ENCODE assay signal across 9 cellular contexts in the genomic region with DNA sequence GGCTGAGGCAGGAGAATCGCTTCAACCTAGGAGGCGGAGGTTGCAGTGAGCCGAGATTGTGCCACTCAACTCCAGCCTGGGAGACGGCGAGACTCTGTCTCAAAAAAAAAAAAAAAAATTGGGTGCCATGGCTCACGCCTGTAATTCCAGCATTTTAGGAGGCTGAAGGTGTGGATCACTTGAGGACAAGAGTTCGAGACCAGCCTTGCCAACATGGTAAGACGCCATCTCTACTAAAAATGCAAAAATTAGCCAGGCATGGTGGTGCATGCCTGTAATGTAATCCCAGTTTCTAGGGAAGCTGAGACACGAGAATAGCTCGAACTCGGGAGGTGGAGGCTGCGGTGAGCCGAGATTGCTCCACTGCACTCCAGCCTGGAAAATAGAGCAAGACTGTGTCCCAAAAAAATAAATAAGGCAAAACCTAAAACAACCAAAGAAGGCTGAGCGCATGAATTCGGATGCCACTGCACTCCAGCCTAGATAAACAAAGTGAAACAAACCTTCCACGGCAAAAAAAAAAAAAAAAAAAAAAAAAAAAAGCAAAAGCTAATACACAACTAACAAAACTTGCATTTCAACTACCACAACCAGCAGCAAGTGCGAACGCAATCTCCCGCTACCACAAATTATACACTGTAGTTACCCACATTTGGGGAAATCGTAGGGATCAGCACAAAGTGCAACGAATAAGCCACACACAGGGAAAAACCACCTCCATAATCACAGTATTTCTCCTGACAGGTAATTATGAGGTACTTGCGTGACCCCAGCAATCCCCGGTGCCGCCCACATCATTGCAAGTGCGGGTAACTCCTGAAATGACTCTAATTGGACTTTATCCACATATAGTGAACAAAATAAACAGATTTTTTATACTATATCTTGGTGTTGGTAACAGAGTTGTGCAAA. TPM values are rescaled to one million over a fixed set of nuclear protein-coding genes. Genes with fewer than 3 reads are reported as not detected.
DNase-seq lines count a peak whose midpoint lies in the region; ATAC-seq and TF ChIP-seq lines count a peak whose summit lies in the region.
"Had no signal": no experiment of that assay in that cellular context is flagged by ENCODE, and none has a peak within 500 bp of the region (broad histone marks: within the 10 kb centered on the region; RNA-seq: fewer than 3 reads in every experiment).

No MANE protein-coding gene starts in this region.

- no peak for DNase-seq in activated CD4-positive, CD25-positive, alpha-beta regulatory T cell (lab: John Stamatoyannopoulos, UW)
- DNase-seq in COLO829 (ENCODE audit: low spot score) (no peak), mesenteric fat pad (ENCODE audit: low spot score) (no peak)
- DNase-seq: islet precursor cell had no signal

- peak overlapping the region; percentile 35 for H3K9ac ChIP-seq in mucosa of stomach (ENCODE audit: low read length)

- peak; percentile 28 for ATAC-seq in activated T-helper 17 cell treated with anti-CD3 and anti-CD28 coated beads, Interleukin-2, amount 50 U/mL, for 72 hours (replicated peaks)
- no peak for ATAC-seq in HG03196 (IDR thresholded peaks at IDR 0.05; ENCODE audit: unreplicated experiment)

- CTCF ChIA-PET in HEK293 (lab: Yijun Ruan, JAX), result no interaction called here

- H3K9me3 Mint-ChIP-seq in activated T-helper 17 cell treated with anti-CD3 and anti-CD28 coated beads, Interleukin-2, amount 50 U/mL, for 72 hours, result no peaks in the 10 kb centered on the region

- H3K36me3 Mint-ChIP-seq in activated T-helper 17 cell treated with anti-CD3 and anti-CD28 coated beads, Interleukin-2, amount 50 U/mL, for 72 hours (ENCODE audit: low read depth), result no peaks in the 10 kb centered on the region

- H3K36me3 ChIP-seq in HEK293 (ENCODE audit: control insufficient read depth in 2 of 2, insufficient read depth in 1 of 2, low read length in 2 of 2) (no peaks in the 10 kb centered on the region), mucosa of stomach (ENCODE audit: control insufficient read depth, insufficient read depth, low read length) (no peaks in the 10 kb centered on the region)

- peaks cover 8% of the 10 kb centered on the region for H3K27me3 Mint-ChIP-seq in activated T-helper 17 cell treated with anti-CD3 and anti-CD28 coated beads, Interleukin-2, amount 50 U/mL, for 72 hours

- no peaks in the 10 kb centered on the region for H3K4me1 ChIP-seq in HEK293 (ENCODE audit: control insufficient read depth, insufficient read depth, low read length)
- H3K4me1 ChIP-seq in mucosa of stomach (ENCODE audit: control insufficient read depth, insufficient read depth, low read length), result no peaks in the 10 kb centered on the region

- H3K4me3 ChIP-seq in HEK293 (ENCODE audit: low read depth, low read length) (no peak overlapping the region), mucosa of stomach (ENCODE audit: low read length) (no peak overlapping the region)

- TF ChIP-seq CTCF in 22Rv1 (IDR thresholded peaks at IDR 0.05) (no peak), HEK293 (tag by site-specific recombination; IDR thresholded peaks at IDR 0.05) (no peak)

- peak overlapping the region; percentile 71 for H3K27ac Mint-ChIP-seq in activated T-helper 17 cell treated with anti-CD3 and anti-CD28 coated beads, Interleukin-2, amount 50 U/mL, for 72 hours

- peak overlapping the region; percentile 75 for H3K4me3 Mint-ChIP-seq in activated T-helper 17 cell treated with anti-CD3 and anti-CD28 coated beads, Interleukin-2, amount 50 U/mL, for 72 hours

- H3K9me3 ChIP-seq in HEK293 (ENCODE audit: control insufficient read depth, insufficient read depth, low read depth, low read length), result no peaks in the 10 kb centered on the region
- H3K9me3 ChIP-seq in mucosa of stomach (ENCODE audit: control insufficient read depth, low read length), result no peaks in the 10 kb centered on the region

- H3K4me1 Mint-ChIP-seq in activated T-helper 17 cell treated with anti-CD3 and anti-CD28 coated beads, Interleukin-2, amount 50 U/mL, for 72 hours, result peaks cover 10% of the 10 kb centered on the region

- no peaks in the 10 kb centered on the region for H3K27me3 ChIP-seq in mucosa of stomach (ENCODE audit: control insufficient read depth, insufficient read depth, low read length)

- POLR2A ChIA-PET in HEK293 (lab: Yijun Ruan, JAX), result interaction anchor here (0.6 to 1.1 kb wide), 3 partner anchors 16 to 35 kb away, joined by 3 to 4 read pairs (median 4); no protein-coding TSS in a partner anchor

- H3K27ac ChIP-seq in 22Rv1 (peak overlapping the region; percentile 92), HEK293 (ENCODE audit: extremely low read depth, low read depth, low read length) (no peak overlapping the region)

TF ChIP-seq in HEK293, 187 proteins besides CTCF, POLR2A, EP300 and RAD21:
- TF ChIP-seq SP7 (tag by site-specific recombination; IDR thresholded peaks at IDR 0.05), result peak; percentile 82
- TF ChIP-seq, protein P1, sequence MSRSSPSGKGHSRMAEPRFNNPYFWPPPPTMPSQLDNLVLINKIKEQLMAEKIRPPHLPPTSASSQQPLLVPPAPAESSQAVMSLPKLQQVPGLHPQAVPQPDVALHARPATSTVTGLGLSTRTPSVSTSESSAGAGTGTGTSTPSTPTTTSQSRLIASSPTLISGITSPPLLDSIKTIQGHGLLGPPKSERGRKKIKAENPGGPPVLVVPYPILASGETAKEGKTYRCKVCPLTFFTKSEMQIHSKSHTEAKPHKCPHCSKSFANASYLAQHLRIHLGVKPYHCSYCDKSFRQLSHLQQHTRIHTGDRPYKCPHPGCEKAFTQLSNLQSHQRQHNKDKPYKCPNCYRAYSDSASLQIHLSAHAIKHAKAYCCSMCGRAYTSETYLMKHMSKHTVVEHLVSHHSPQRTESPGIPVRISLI (tag by site-specific recombination; IDR thresholded peaks at IDR 0.05), result 0 out of 2 replicates have a peak, but pooled peaks have one; percentile 37
- TF ChIP-seq ZNF544 (tag by site-specific recombination; IDR thresholded peaks at IDR 0.05), result no peak
TF ChIP-seq in HEK293: peak in this region for 2.

RNA-seq across cellular contexts. Expression of a gene that starts 25.6 kb away (rescaled TPM):
- total RNA-seq in activated T-helper 17 cell treated with anti-CD3 and anti-CD28 coated beads, Interleukin-2, amount 50 U/mL, for 72 hours, result under 1 TPM; 0.30 to 0.32 TPM
- 0.10 TPM for total RNA-seq in mesenteric fat pad

RNA-seq across cellular contexts. Expression of a gene that starts 26.2 kb away (rescaled TPM):
- total RNA-seq in activated T-helper 17 cell treated with anti-CD3 and anti-CD28 coated beads, Interleukin-2, amount 50 U/mL, for 72 hours, result 100 to 1,000 TPM in 1 of 2 donors, 10 to 100 TPM in 1; 75.3 to 112 TPM
- total RNA-seq in mesenteric fat pad, result 21.9 TPM
